9 cellular contexts compared by ENCODE assay signal in the genomic region with DNA sequence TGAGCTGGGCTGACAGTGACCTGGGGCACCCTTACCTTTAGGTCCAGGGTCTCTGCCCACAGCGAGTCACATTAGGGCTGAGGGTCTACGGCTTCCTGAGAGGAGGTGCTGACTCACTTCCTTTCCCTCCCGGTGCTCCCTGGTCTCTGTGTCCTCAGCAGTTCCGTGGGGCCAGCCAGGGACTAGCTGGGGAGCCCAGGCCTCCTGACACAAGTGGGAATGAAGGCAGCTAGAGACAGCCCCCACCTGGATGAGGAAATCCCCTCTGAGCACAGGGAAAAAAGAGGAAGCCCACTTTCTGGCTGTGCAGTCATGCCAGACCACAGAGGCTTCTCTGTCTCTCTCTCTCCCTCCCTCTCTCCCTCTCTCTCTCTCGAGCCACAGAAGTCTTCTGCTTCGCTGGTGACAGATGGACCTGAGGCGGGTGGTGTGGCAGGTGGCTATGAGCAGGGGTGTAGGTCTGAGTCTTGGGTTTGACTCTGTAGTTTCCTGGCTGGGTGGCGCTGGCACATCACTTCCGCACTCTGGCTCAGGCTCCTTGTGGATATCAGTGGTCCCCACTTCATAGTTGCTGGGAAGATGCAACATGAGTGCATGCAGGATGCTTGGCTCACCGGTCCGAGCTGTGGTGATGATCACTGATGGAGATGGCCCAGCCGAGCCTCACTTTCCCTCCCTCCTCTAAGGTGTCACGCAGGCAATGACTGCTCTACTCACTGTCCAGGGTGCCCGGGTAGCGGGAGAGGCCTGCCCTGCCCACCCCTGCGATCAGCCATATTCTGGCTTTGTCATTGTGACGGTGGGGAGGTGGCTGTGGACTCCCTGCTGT. TPM values are rescaled to one million over a fixed set of nuclear protein-coding genes. Genes with fewer than 3 reads are reported as not detected.
A peak's percentile ranks its signal among the peaks of the same experiment; 100 is the strongest.
DNase-seq lines count a peak whose midpoint lies in the region; ATAC-seq, FAIRE-seq and TF ChIP-seq lines count a peak whose summit lies in the region.
"Had no signal": no experiment of that assay in that cellular context is flagged by ENCODE, and none has a peak within 500 bp of the region (broad histone marks: within the 10 kb centered on the region; RNA-seq: fewer than 3 reads in every experiment).

No MANE protein-coding gene starts in this region.

- FAIRE-seq in endothelial cell of umbilical vein (lab: Jason Lieb, UNC): peak; percentile 92

- no TSS peak for BruUV-seq in endothelial cell of umbilical vein (replicated peaks; lab: Mats Ljungman, UMichigan)

- H3K4me2 ChIP-seq in endothelial cell of umbilical vein (ENCODE audit: insufficient read depth, low read length): peak overlapping the region; percentile 13

- no peaks in the 10 kb centered on the region for H4K20me1 ChIP-seq in endothelial cell of umbilical vein (replicated peaks; ENCODE audit: control insufficient read depth, extremely low read depth, insufficient read depth, low read length)

- TF ChIP-seq CTCF in AG04450 (IDR thresholded peaks at IDR 0.05; ENCODE audit: low read depth, low read length): no peak
- TF ChIP-seq CTCF in endothelial cell of umbilical vein (IDR thresholded peaks at IDR 0.05; ENCODE audit: extremely low read depth in 1 of 2, insufficient read depth in 1 of 2, low read depth in 1 of 2, low read length in 2 of 2): no peak
- no peak for TF ChIP-seq CTCF in right atrium auricular region (IDR thresholded peaks at IDR 0.05)

- H3K9me3 ChIP-seq in AG04450 (ENCODE audit: control insufficient read depth, insufficient read depth, low read length) (no peaks in the 10 kb centered on the region; the same call in 1 of the 2 replicates), endothelial cell of umbilical vein (replicated peaks; ENCODE audit: control insufficient read depth, insufficient read depth, low read length) (no peaks in the 10 kb centered on the region), right atrium auricular region (no peaks in the 10 kb centered on the region)

- H3K4me3 ChIP-seq in AG04450 (ENCODE audit: low read depth, low read length) (no peak overlapping the region), endothelial cell of umbilical vein (replicated peaks in 1 of 3; ENCODE audit: insufficient read depth in 1 of 3, low read depth in 1 of 3, low read length in 3 of 3) (no peak overlapping the region), right atrium auricular region (no peak overlapping the region)

- CTCF ChIA-PET in AG04450 (lab: Charles Lee): interaction anchor here (1.3 kb wide), 1 partner anchor 25 kb away, joined by 3 read pairs; no protein-coding TSS in a partner anchor
- CTCF ChIA-PET in endothelial cell of umbilical vein (lab: Charles Lee): interaction anchor here (1.0 to 1.2 kb wide), 3 partner anchors 29 to 389 kb away, joined by 3 to 4 read pairs (median 4); no protein-coding TSS in a partner anchor

- peak; percentile 33 for ATAC-seq in GM18909 (IDR thresholded peaks at IDR 0.05; ENCODE audit: poor library complexity, unreplicated experiment)
- ATAC-seq in HG03442 (IDR thresholded peaks at IDR 0.05; ENCODE audit: unreplicated experiment): no peak
- no peak for ATAC-seq in GM21576 (IDR thresholded peaks at IDR 0.05; ENCODE audit: unreplicated experiment)
- ATAC-seq in GM18858 (IDR thresholded peaks at IDR 0.05; ENCODE audit: unreplicated experiment): no peak
- ATAC-seq: naive thymus-derived CD8-positive, alpha-beta T cell had no signal

- H3K79me2 ChIP-seq in endothelial cell of umbilical vein (ENCODE audit: control insufficient read depth, insufficient read depth, low read length): peaks cover 12% of the 10 kb centered on the region

- peaks cover 21% of the 10 kb centered on the region for H3K4me1 ChIP-seq in endothelial cell of umbilical vein (ENCODE audit: control insufficient read depth, extremely low read depth, insufficient read depth, low read length)
- H3K4me1 ChIP-seq in right atrium auricular region: peaks cover 0 to 32% of the 10 kb centered on the region in 2 donors

- H2AFZ ChIP-seq in endothelial cell of umbilical vein (ENCODE audit: low read depth, low read length): no peak overlapping the region

- no peak for DNase-seq in AG04450 (ENCODE audit: low read depth, low spot score)
- peak; percentile 83 for DNase-seq in NOMO-1 treated with DMSO at 0.1 percent for 48 hours (lab: John Stamatoyannopoulos, UW; ENCODE audit: unreplicated experiment)
- DNase-seq in endothelial cell of umbilical vein (ENCODE audit: low read depth, low spot score): peak; percentile 47
- DNase-seq in right atrium auricular region (ENCODE audit: low spot score): no peak

- peak overlapping the region; percentile 65 for H3K27ac ChIP-seq in AG04450 (ENCODE audit: low read depth, low read length)
- H3K27ac ChIP-seq in endothelial cell of umbilical vein (ENCODE audit: insufficient read depth, low read depth, low read length): peak overlapping the region; percentile 53
- no peak overlapping the region for H3K27ac ChIP-seq in right atrium auricular region

- no peaks in the 10 kb centered on the region for H3K9me1 ChIP-seq in endothelial cell of umbilical vein (replicated peaks; ENCODE audit: control insufficient read depth, extremely low read depth, insufficient read depth, low read length)

- POLR2A ChIA-PET in AG04450 (lab: Yijun Ruan, JAX) (no interaction called here), endothelial cell of umbilical vein (lab: Charles Lee) (interaction anchor here (0.5 to 0.6 kb wide), 2 partner anchors 52 to 404 kb away, joined by 3 read pairs; no protein-coding TSS in a partner anchor)

- peaks cover 0 to 2% of the 10 kb centered on the region in 2 experiments for H3K36me3 ChIP-seq in endothelial cell of umbilical vein (ENCODE audit: control insufficient read depth in 2 of 2, extremely low read depth in 1 of 2, insufficient read depth in 2 of 2, low read length in 2 of 2)
- H3K36me3 ChIP-seq in right atrium auricular region: peaks cover 5% of the 10 kb centered on the region

- no peak for TF ChIP-seq POLR2A in endothelial cell of umbilical vein (IDR thresholded peaks at IDR 0.05; ENCODE audit: low read depth, low read length)

- no peak overlapping the region for H3K9ac ChIP-seq in endothelial cell of umbilical vein (replicated peaks; ENCODE audit: extremely low read depth, insufficient read depth, low read length)

- H3K27me3 ChIP-seq in AG04450 (ENCODE audit: control insufficient read depth, insufficient read depth, low read length) (no peaks in the 10 kb centered on the region), endothelial cell of umbilical vein (ENCODE audit: control insufficient read depth in 2 of 2, insufficient read depth in 2 of 2, low read length in 2 of 2) (no peaks in the 10 kb centered on the region), right atrium auricular region (no peaks in the 10 kb centered on the region)

- intact Hi-C loops in endothelial cell of umbilical vein (cut with micrococcal nuclease): no loop called here

- dilution Hi-C loops in endothelial cell of umbilical vein (cut with MboI; ENCODE audit: extremely low pct_ligation_motif_present, low sequenced_read_pairs): no loop called here

TF ChIP-seq in endothelial cell of umbilical vein, 7 proteins besides CTCF, POLR2A, EP300 and RAD21:
- no peak for TF ChIP-seq EZH2 (IDR thresholded peaks at IDR 0.05; ENCODE audit: borderline replicate concordance, low read depth, low read length, severe bottlenecking)
- no peak for TF ChIP-seq JUN (IDR thresholded peaks at IDR 0.05; ENCODE audit: borderline replicate concordance, insufficient read depth, insufficient read length, low read depth)
- TF ChIP-seq FOS (IDR thresholded peaks at IDR 0.05; ENCODE audit: borderline replicate concordance, insufficient read depth, low read length): peak; percentile 44
- no peak for TF ChIP-seq GATA2 (IDR thresholded peaks at IDR 0.05; ENCODE audit: insufficient read depth, insufficient read length, low read depth, low read length)
- TF ChIP-seq MYC (IDR thresholded peaks at IDR 0.05; ENCODE audit: low read depth, low read length): no peak

RNA-seq across cellular contexts. Expression of a gene that starts 3.5 kb away (rescaled TPM):
- 11.5 and 16.3 TPM in 2 replicates for polyA plus RNA-seq in AG04450 (2011; rRNA removed)
- 10.6 and 11.2 TPM in 2 replicates for polyA minus RNA-seq in AG04450 (2011; rRNA and poly(A)+ RNA removed)
- 15.3 and 17.6 TPM in 2 replicates for total RNA-seq in endothelial cell of umbilical vein
- polyA plus RNA-seq in endothelial cell of umbilical vein: 32.6 and 42.1 TPM in 2 replicates
- 16.2 and 21.9 TPM in 2 replicates for polyA plus RNA-seq in endothelial cell of umbilical vein (2011; cell fraction: cytosol; rRNA removed)
- polyA plus RNA-seq in endothelial cell of umbilical vein (2011; cell fraction: nucleus; rRNA removed): 21.5 and 21.8 TPM in 2 replicates
- polyA plus RNA-seq in endothelial cell of umbilical vein (2012): 9.5 and 11.5 TPM in 2 replicates
- 16.0 and 24.0 TPM in 2 replicates for polyA minus RNA-seq in endothelial cell of umbilical vein
- 9.8 TPM for polyA minus RNA-seq in endothelial cell of umbilical vein (2011; cell fraction: cytosol; rRNA and poly(A)+ RNA removed)
- 9.7 and 11.7 TPM in 2 replicates for polyA minus RNA-seq in endothelial cell of umbilical vein (2011; cell fraction: nucleus; rRNA and poly(A)+ RNA removed)
- total RNA-seq in right atrium auricular region: 1 to 10 TPM; 6.8 to 9.7 TPM

RNA-seq across cellular contexts. Expression of a gene that starts 3.6 kb away (rescaled TPM):
- 47.5 and 63.6 TPM in 2 replicates for polyA plus RNA-seq in AG04450 (2011; rRNA removed)
- polyA minus RNA-seq in AG04450 (2011; rRNA and poly(A)+ RNA removed): 24.0 and 37.4 TPM in 2 replicates
- 45.2 and 48.0 TPM in 2 replicates for total RNA-seq in endothelial cell of umbilical vein
- polyA plus RNA-seq in endothelial cell of umbilical vein: 69.9 and 70.7 TPM in 2 replicates
- 41.8 and 47.3 TPM in 2 replicates for polyA plus RNA-seq in endothelial cell of umbilical vein (2011; cell fraction: cytosol; rRNA removed)
- 17.2 and 23.4 TPM in 2 replicates for polyA plus RNA-seq in endothelial cell of umbilical vein (2011; cell fraction: nucleus; rRNA removed)
- 39.8 and 41.1 TPM in 2 replicates for polyA plus RNA-seq in endothelial cell of umbilical vein (2012)
- 25.8 and 29.4 TPM in 2 replicates for polyA minus RNA-seq in endothelial cell of umbilical vein
- 40.7 TPM for polyA minus RNA-seq in endothelial cell of umbilical vein (2011; cell fraction: cytosol; rRNA and poly(A)+ RNA removed)
- polyA minus RNA-seq in endothelial cell of umbilical vein (2011; cell fraction: nucleus; rRNA and poly(A)+ RNA removed): 10.5 and 13.2 TPM in 2 replicates
- total RNA-seq in right atrium auricular region: 10 to 100 TPM; 51.1 to 69.3 TPM

RNA-seq across cellular contexts. Expression of a gene that starts 27.0 kb away (rescaled TPM):
- polyA plus RNA-seq in AG04450 (2011; rRNA removed) (0.19 and 0.46 TPM in 2 replicates), endothelial cell of umbilical vein (0.50 and 0.51 TPM in 2 replicates)
- 0.60 TPM in 1 of 2 replicates, not detected in the other for polyA minus RNA-seq in AG04450 (2011; rRNA and poly(A)+ RNA removed)
- total RNA-seq in endothelial cell of umbilical vein (0.49 and 0.85 TPM in 2 replicates), right atrium auricular region (under 1 TPM in 1 of 2 donors, not detected in 1; 0.20 TPM)
- polyA plus RNA-seq in endothelial cell of umbilical vein (2011; cell fraction: cytosol; rRNA removed): 0.17 TPM in 2 replicates
- polyA plus RNA-seq in endothelial cell of umbilical vein (2011; cell fraction: nucleus; rRNA removed): 1.6 and 2.2 TPM in 2 replicates
- polyA plus RNA-seq in endothelial cell of umbilical vein (2012): 0.09 and 0.15 TPM in 2 replicates
- 0.38 and 0.56 TPM in 2 replicates for polyA minus RNA-seq in endothelial cell of umbilical vein
- not detected for polyA minus RNA-seq in endothelial cell of umbilical vein (2011; cell fraction: cytosol; rRNA and poly(A)+ RNA removed)
- polyA minus RNA-seq in endothelial cell of umbilical vein (2011; cell fraction: nucleus; rRNA and poly(A)+ RNA removed): 1.0 and 1.2 TPM in 2 replicates

Comparison
In these comparisons a context has a peak if more than half of its experiments do, and no peak if none do; other contexts are left out.
1. DNase-seq: peak in NOMO-1 treated with DMSO at 0.1 percent for 48 hours (single experiment) and endothelial cell of umbilical vein (single experiment); none in AG04450 (single experiment) and right atrium auricular region (single experiment).
2. H3K27ac ChIP-seq: peak in AG04450 (single experiment) and endothelial cell of umbilical vein (single experiment); none in right atrium auricular region (0 of 2).